31 cellular contexts compared by ENCODE assay signal in the genomic region with DNA sequence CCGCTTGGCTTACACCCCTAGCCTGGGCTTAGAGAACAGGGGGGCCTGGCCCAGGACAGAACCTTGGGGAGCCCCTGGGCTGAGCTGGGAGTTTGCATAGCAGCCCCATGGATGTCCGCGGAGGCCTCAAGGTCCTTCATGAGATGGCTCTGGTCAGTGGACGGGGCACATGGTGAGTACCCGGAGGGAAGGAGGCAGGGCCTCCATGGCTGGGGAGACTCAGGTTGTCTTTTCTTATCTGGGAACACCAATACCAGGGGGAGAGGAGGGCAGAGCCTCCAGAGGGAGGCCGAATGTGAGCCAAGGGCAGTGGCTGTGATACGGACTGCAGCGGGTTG.
"Had no signal": no experiment of that assay in that cellular context is flagged by ENCODE, and none has a peak within 500 bp of the region (broad histone marks: within the 10 kb centered on the region; RNA-seq: fewer than 3 reads in every experiment).

No MANE protein-coding gene starts in this region.

- DNase-seq: caudate nucleus; dorsolateral prefrontal cortex; effector CD4-positive, alpha-beta T cell; foreskin keratinocyte; glutamatergic neuron; heart right ventricle; hippocampal formation; left cardiac atrium; left lung; mesenchymal stem cell; mucosa of descending colon; naive B cell; nucleus accumbens; pancreas; stimulated activated CD4-positive, alpha-beta T cell treated with anti-CD3 and anti-CD28 coated beads, Interleukin-12 subunit alpha, Interleukin-12 subunit beta, amount 100 ng/mL, for 4 hours; stimulated activated CD4-positive, alpha-beta T cell treated with anti-CD3 and anti-CD28 coated beads, Interleukin-1b, Interleukin-23, amount 100 ng/mL, for 48 hours; stimulated activated CD4-positive, alpha-beta T cell treated with anti-CD3 and anti-CD28 coated beads, Interleukin-4, amount 100 ng/mL, for 24 hours; stimulated activated naive B cell treated with anti-CD40 and anti-IgM and Interleukin-4, amounts not matched to agents 10 μg/mL and 1 μg/mL and 100 μg/mL, for 72 hours; substantia nigra; testis; tibial artery had no signal

- H3K27ac ChIP-seq: dorsolateral prefrontal cortex, epithelial cell of prostate, esophagus muscularis mucosa, foreskin keratinocyte, heart right ventricle, left lung, neural progenitor cell, pancreas, prostate gland, right atrium auricular region, testis, tibial artery had no signal

- H3K4me1 Mint-ChIP-seq: mesothelial cell of epicardium, nephron had no signal

- H3K27ac Mint-ChIP-seq: mesothelial cell of epicardium, naive B cell, nephron, type B pancreatic cell had no signal

- H3K4me3 Mint-ChIP-seq: mesothelial cell of epicardium; naive B cell; nephron; neural progenitor cell; stimulated activated naive B cell treated with anti-CD40 and anti-IgM and Interleukin-4, amounts not matched to agents 10 μg/mL and 1 μg/mL and 100 μg/mL, for 72 hours; type B pancreatic cell had no signal

- H3K9me3 ChIP-seq: esophagus muscularis mucosa, heart right ventricle, left lung, mucosa of descending colon, pancreas, prostate gland, right atrium auricular region, testis, tibial artery had no signal

- H3K27me3 Mint-ChIP-seq: naive B cell, type B pancreatic cell had no signal

- H3K4me3 ChIP-seq: dorsolateral prefrontal cortex, esophagus muscularis mucosa, heart right ventricle, left lung, mucosa of descending colon, neural progenitor cell, pancreas, prostate gland, right atrium auricular region, smooth muscle cell, testis, tibial artery had no signal

- H3K27me3 ChIP-seq: dorsolateral prefrontal cortex, foreskin keratinocyte, heart right ventricle, neural progenitor cell, pancreas, right atrium auricular region, testis, tibial artery had no signal

- H3K4me1 ChIP-seq: esophagus muscularis mucosa, foreskin keratinocyte, heart right ventricle, left lung, neural progenitor cell, pancreas, prostate gland, right atrium auricular region, testis, tibial artery had no signal

- ATAC-seq: foreskin keratinocyte; left cardiac atrium; left lung; mucosa of descending colon; sciatic nerve; stimulated activated naive B cell treated with anti-CD40 and anti-IgM and Interleukin-4, amounts not matched to agents 10 μg/mL and 1 μg/mL and 100 μg/mL, for 72 hours had no signal

- H3K36me3 Mint-ChIP-seq: mesothelial cell of epicardium, naive B cell, neural progenitor cell, type B pancreatic cell had no signal

- H3K36me3 ChIP-seq: esophagus muscularis mucosa, heart right ventricle, left lung, neural progenitor cell, pancreas, prostate gland, right atrium auricular region, tibial artery had no signal

- H3K9me3 Mint-ChIP-seq: mesothelial cell of epicardium; naive B cell; nephron; neural progenitor cell; stimulated activated naive B cell treated with anti-CD40 and anti-IgM and Interleukin-4, amounts not matched to agents 10 μg/mL and 1 μg/mL and 100 μg/mL, for 72 hours; type B pancreatic cell had no signal
